9 cellular contexts compared by ENCODE assay signal in the genomic region with DNA sequence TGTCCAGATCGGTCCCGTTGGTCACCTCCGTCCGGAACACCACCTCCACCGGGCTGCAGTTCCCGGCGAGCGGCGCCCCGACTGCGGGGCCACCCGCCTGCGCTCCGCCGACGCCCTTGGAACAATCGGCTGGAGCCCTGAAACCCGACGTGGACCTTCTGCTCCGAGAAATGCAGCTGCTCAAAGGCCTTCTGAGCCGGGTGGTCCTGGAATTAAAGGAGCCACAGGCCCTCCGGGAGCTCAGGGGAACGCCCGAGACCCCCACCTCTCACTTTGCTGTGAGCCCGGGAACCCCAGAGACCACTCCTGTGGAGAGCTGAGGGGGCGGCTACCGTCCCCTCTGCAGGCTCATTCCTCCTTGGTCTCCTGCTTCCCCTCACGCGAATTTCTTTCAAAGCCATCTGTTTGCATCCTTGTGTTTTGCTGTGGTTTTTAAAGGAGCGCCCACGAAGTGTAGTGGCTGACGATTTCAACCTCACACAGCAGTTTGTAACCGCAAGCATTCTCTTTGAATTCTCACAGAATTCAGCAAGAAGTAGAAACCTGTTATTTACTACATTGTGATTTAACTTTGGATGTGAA. TPM values are rescaled to one million over a fixed set of nuclear protein-coding genes. Genes with fewer than 3 reads are reported as not detected.
DNase-seq lines count a peak whose midpoint lies in the region; ATAC-seq and TF ChIP-seq lines count a peak whose summit lies in the region.
"Had no signal": no experiment of that assay in that cellular context is flagged by ENCODE, and none has a peak within 500 bp of the region (broad histone marks: within the 10 kb centered on the region; RNA-seq: fewer than 3 reads in every experiment).

No MANE protein-coding gene starts in this region.

- peaks cover 9% of the 10 kb centered on the region for H3K27me3 ChIP-seq in gastroesophageal sphincter

- peak overlapping the region; percentile 86 for H3K4me3 Mint-ChIP-seq in activated T-helper 1 cell treated with anti-CD3 and anti-CD28 coated beads, Interleukin-12 subunit alpha, Interleukin-12 subunit beta, Interleukin-2, Interleukin-4 antibody, amounts not matched to agents 30 ng/mL and 10 ng/mL and 1 ng/mL, durations not matched to agents 14 hours and 24 hours and 36 hours

- no peaks in the 10 kb centered on the region for H3K36me3 ChIP-seq in gastroesophageal sphincter

- DNase-seq in CD1c-positive myeloid dendritic cell (ENCODE audit: extremely low spot score), result peak; percentile 87
- DNase-seq in M059J (ENCODE audit: low read depth), result peak; percentile 82
- peak; percentile 33 for DNase-seq in activated T-helper 1 cell treated with anti-CD3 and anti-CD28 coated beads, Interleukin-12 subunit alpha, Interleukin-12 subunit beta, Interleukin-2, Interleukin-4 antibody, amounts not matched to agents 30 ng/mL and 10 ng/mL and 1 ng/mL, durations not matched to agents 14 hours and 24 hours and 36 hours (ENCODE audit: low spot score)
- DNase-seq in renal cortical epithelial cell (ENCODE audit: low read depth), result peak; percentile 87
- no peak for DNase-seq in DMS153 treated with DMSO at 0.1 percent for 48 hours (lab: John Stamatoyannopoulos, UW; ENCODE audit: unreplicated experiment)

- H3K36me3 Mint-ChIP-seq in activated T-helper 1 cell treated with anti-CD3 and anti-CD28 coated beads, Interleukin-12 subunit alpha, Interleukin-12 subunit beta, Interleukin-2, Interleukin-4 antibody, amounts not matched to agents 30 ng/mL and 10 ng/mL and 1 ng/mL, durations not matched to agents 14 hours and 24 hours and 36 hours (ENCODE audit: low read depth), result peaks cover 6% of the 10 kb centered on the region

- H3K4me3 ChIP-seq in gastroesophageal sphincter, result peak overlapping the region; percentile 68 to 87

- H3K9me3 ChIP-seq in gastroesophageal sphincter, result no peaks in the 10 kb centered on the region

- peaks cover 64% of the 10 kb centered on the region for H3K27me3 Mint-ChIP-seq in activated T-helper 1 cell treated with anti-CD3 and anti-CD28 coated beads, Interleukin-12 subunit alpha, Interleukin-12 subunit beta, Interleukin-2, Interleukin-4 antibody, amounts not matched to agents 30 ng/mL and 10 ng/mL and 1 ng/mL, durations not matched to agents 14 hours and 24 hours and 36 hours (ENCODE audit: insufficient read depth)

- no peak for TF ChIP-seq EP300 in gastroesophageal sphincter (IDR thresholded peaks at IDR 0.05)

- H3K27ac Mint-ChIP-seq in activated T-helper 1 cell treated with anti-CD3 and anti-CD28 coated beads, Interleukin-12 subunit alpha, Interleukin-12 subunit beta, Interleukin-2, Interleukin-4 antibody, amounts not matched to agents 30 ng/mL and 10 ng/mL and 1 ng/mL, durations not matched to agents 14 hours and 24 hours and 36 hours, result peak overlapping the region; percentile 83

- intact Hi-C loops in activated T-helper 1 cell treated with anti-CD3 and anti-CD28 coated beads, Interleukin-12 subunit alpha, Interleukin-12 subunit beta, Interleukin-2, Interleukin-4 antibody, amounts not matched to agents 30 ng/mL and 10 ng/mL and 1 ng/mL, durations not matched to agents 14 hours and 24 hours and 36 hours (cut with micrococcal nuclease), result loop anchor here (1.0 to 2.0 kb wide), 4 partner anchors 13 to 187 kb away; no protein-coding TSS in a partner anchor

- no peaks in the 10 kb centered on the region for H3K9me3 Mint-ChIP-seq in activated T-helper 1 cell treated with anti-CD3 and anti-CD28 coated beads, Interleukin-12 subunit alpha, Interleukin-12 subunit beta, Interleukin-2, Interleukin-4 antibody, amounts not matched to agents 30 ng/mL and 10 ng/mL and 1 ng/mL, durations not matched to agents 14 hours and 24 hours and 36 hours

- H3K27ac ChIP-seq in gastroesophageal sphincter, result peak overlapping the region in 3 of 4 donors; percentile 82 to 85 (median 84)

- no peak for TF ChIP-seq CTCF in gastroesophageal sphincter (IDR thresholded peaks at IDR 0.05)

- no peak for TF ChIP-seq POLR2A in gastroesophageal sphincter (IDR thresholded peaks at IDR 0.05)

- ATAC-seq in GM21390 (IDR thresholded peaks at IDR 0.05; ENCODE audit: unreplicated experiment) (peak; percentile 14), gastroesophageal sphincter (no peak), HG02610 (IDR thresholded peaks at IDR 0.05; ENCODE audit: unreplicated experiment) (no peak)

- H3K4me1 Mint-ChIP-seq in activated T-helper 1 cell treated with anti-CD3 and anti-CD28 coated beads, Interleukin-12 subunit alpha, Interleukin-12 subunit beta, Interleukin-2, Interleukin-4 antibody, amounts not matched to agents 30 ng/mL and 10 ng/mL and 1 ng/mL, durations not matched to agents 14 hours and 24 hours and 36 hours (ENCODE audit: low read depth), result peaks cover 44% of the 10 kb centered on the region

- H3K4me1 ChIP-seq in gastroesophageal sphincter, result peaks cover 0 to 22% (median 4%) of the 10 kb centered on the region in 3 donors

- 27 to 39% methylated on average over 5 to 7 of the region's 33 CpGs for WGBS in gastroesophageal sphincter (ENCODE audit: low coverage in 1 of 2), 2 donors

RNA-seq across cellular contexts. Expression of a gene that starts 6.1 kb away (rescaled TPM):
- total RNA-seq in M059J (2014; rRNA removed; shearing (Covaris generic)), result 2.7 and 3.2 TPM in 2 replicates
- not detected in 2 replicates for total RNA-seq in activated T-helper 1 cell treated with anti-CD3 and anti-CD28 coated beads, Interleukin-12 subunit alpha, Interleukin-12 subunit beta, Interleukin-2, Interleukin-4 antibody, amounts not matched to agents 30 ng/mL and 10 ng/mL and 1 ng/mL, durations not matched to agents 14 hours and 24 hours and 36 hours
- total RNA-seq in gastroesophageal sphincter (under 1 TPM in 3 of 4 donors, not detected in 1; 0.15 to 0.81 (median 0.23) TPM), renal cortical epithelial cell (1.1 and 1.9 TPM in 2 replicates)

RNA-seq across cellular contexts. Expression of a gene that starts 20.4 kb away (rescaled TPM):
- 1.9 and 2.0 TPM in 2 replicates for total RNA-seq in M059J (2014; rRNA removed; shearing (Covaris generic))
- total RNA-seq in activated T-helper 1 cell treated with anti-CD3 and anti-CD28 coated beads, Interleukin-12 subunit alpha, Interleukin-12 subunit beta, Interleukin-2, Interleukin-4 antibody, amounts not matched to agents 30 ng/mL and 10 ng/mL and 1 ng/mL, durations not matched to agents 14 hours and 24 hours and 36 hours, result not detected in 2 replicates
- total RNA-seq in gastroesophageal sphincter (not detected), renal cortical epithelial cell (1.4 TPM in 1 of 2 replicates, not detected in the other)
- total RNA-seq: T-helper 1 cell treated with Interleukin-12 subunit alpha and Interleukin-12 subunit beta and Interleukin-4 antibody, amounts not matched to agents 30 ng/mL and 1 ng/mL, for 36 hours had no signal

RNA-seq across cellular contexts. Expression of a gene that starts 22.2 kb away (rescaled TPM):
- total RNA-seq in M059J (2014; rRNA removed; shearing (Covaris generic)), result 39.9 and 44.5 TPM in 2 replicates
- 34.1 and 36.0 TPM in 2 replicates for total RNA-seq in activated T-helper 1 cell treated with anti-CD3 and anti-CD28 coated beads, Interleukin-12 subunit alpha, Interleukin-12 subunit beta, Interleukin-2, Interleukin-4 antibody, amounts not matched to agents 30 ng/mL and 10 ng/mL and 1 ng/mL, durations not matched to agents 14 hours and 24 hours and 36 hours
- total RNA-seq in gastroesophageal sphincter (10 to 100 TPM; 16.8 to 31.8 (median 24.7) TPM), renal cortical epithelial cell (30.0 and 37.9 TPM in 2 replicates)

RNA-seq across cellular contexts. Expression of a gene that starts 38.7 kb away (rescaled TPM):
- 37.9 and 38.8 TPM in 2 replicates for total RNA-seq in M059J (2014; rRNA removed; shearing (Covaris generic))
- total RNA-seq in activated T-helper 1 cell treated with anti-CD3 and anti-CD28 coated beads, Interleukin-12 subunit alpha, Interleukin-12 subunit beta, Interleukin-2, Interleukin-4 antibody, amounts not matched to agents 30 ng/mL and 10 ng/mL and 1 ng/mL, durations not matched to agents 14 hours and 24 hours and 36 hours, result 23.9 and 25.5 TPM in 2 replicates
- 10 to 100 TPM; 28.6 to 32.4 (median 29.7) TPM for total RNA-seq in gastroesophageal sphincter
- total RNA-seq in renal cortical epithelial cell, result 35.1 and 42.8 TPM in 2 replicates
